In genomic region chr2:119311371-119311770, GRCh38 we compare ENCODE assay signal across 14 cellular contexts. TPM values are rescaled to one million over a fixed set of nuclear protein-coding genes. Genes with fewer than 3 reads are reported as not detected.
DNase-seq lines count a peak whose midpoint lies in the region; ATAC-seq and TF ChIP-seq lines count a peak whose summit lies in the region.
"Had no signal": no experiment of that assay in that cellular context is flagged by ENCODE, and none has a peak within 500 bp of the region (broad histone marks: within the 10 kb centered on the region; RNA-seq: fewer than 3 reads in every experiment).

No MANE protein-coding gene starts in this region.

- DNase-seq in cardiac muscle cell (ENCODE audit: low read depth in 1 of 2, low spot score in 1 of 2) (peak; percentile 26 to 34), Right ventricle myocardium superior (no peak), NB4 (ENCODE audit: low read depth) (peak; percentile 24), endodermal cell (peak; percentile 68), mucosa of descending colon (no peak), KG1 (lab: John Stamatoyannopoulos, UW) (no peak), NCI-H524 treated with DMSO at 0.1 percent for 48 hours (lab: John Stamatoyannopoulos, UW) (no peak), NCI-H1105 treated with DMSO at 0.1 percent for 48 hours (lab: John Stamatoyannopoulos, UW) (no peak)
- DNase-seq: activated CD4-positive, alpha-beta memory T cell treated with anti-CD3 and anti-CD28 coated beads, Interleukin-2, amount 10 ng/mL, durations not matched to agents 7 days and 5 days; adrenal gland; C1 segment of cervical spinal cord; SIG-M5 had no signal

- peaks cover 6% of the 10 kb centered on the region for H3K4me1 Mint-ChIP-seq in endodermal cell
- H3K4me1 Mint-ChIP-seq: activated CD4-positive, alpha-beta memory T cell treated with anti-CD3 and anti-CD28 coated beads, Interleukin-2, amount 10 ng/mL, durations not matched to agents 7 days and 5 days; immature natural killer cell had no signal

- ATAC-seq in Right ventricle myocardium superior (ENCODE audit: poor library complexity) (no peak), mucosa of descending colon (no peak)

- WGBS in endodermal cell (ENCODE audit: insufficient coverage in 1 of 2, insufficient read length in 1 of 2), 2 experiments, result 75% methylated on average over 5 of the region's 5 CpGs; no CpG with 5 or more reads in 1 of the 2 experiments

- H3K4me1 ChIP-seq in cardiac muscle cell (ENCODE audit: low read depth) (peaks cover 4% of the 10 kb centered on the region), endodermal cell (ENCODE audit: control insufficient read depth, insufficient read depth, low read length) (no peaks in the 10 kb centered on the region), mucosa of descending colon (ENCODE audit: low read depth) (peaks cover 28% of the 10 kb centered on the region)
- H3K4me1 ChIP-seq: adrenal gland had no signal

- H3K36me3 Mint-ChIP-seq in endodermal cell (ENCODE audit: low read depth), result no peaks in the 10 kb centered on the region

- TF ChIP-seq CTCF in cardiac muscle cell (IDR thresholded peaks at IDR 0.05; ENCODE audit: low read depth, low read length) (no peak), NB4 (IDR thresholded peaks at IDR 0.05; ENCODE audit: low read depth, low read length) (no peak), endodermal cell (conservative IDR thresholded peaks at IDR 0.05) (peak; percentile 58), mucosa of descending colon (IDR thresholded peaks at IDR 0.05) (no peak)

- no peak for TF ChIP-seq POLR2A in NB4 (IDR thresholded peaks at IDR 0.05; ENCODE audit: extremely low read depth, insufficient read length)

- intact Hi-C loops in Right ventricle myocardium superior (cut with DNase I) (no loop called here), mucosa of descending colon (cut with DNase I, micrococcal nuclease) (no loop called here)

- H3K36me3 ChIP-seq in cardiac muscle cell (no peaks in the 10 kb centered on the region), endodermal cell (ENCODE audit: control insufficient read depth, insufficient read depth, low read length) (no peaks in the 10 kb centered on the region), mucosa of descending colon (ENCODE audit: low read depth) (no peaks in the 10 kb centered on the region)
- H3K36me3 ChIP-seq: adrenal gland had no signal

- H3K4me3 Mint-ChIP-seq in endodermal cell, result no peak overlapping the region
- H3K4me3 Mint-ChIP-seq: activated CD4-positive, alpha-beta memory T cell treated with anti-CD3 and anti-CD28 coated beads, Interleukin-2, amount 10 ng/mL, durations not matched to agents 7 days and 5 days; immature natural killer cell; T-helper 1 cell treated with Interleukin-12 subunit alpha and Interleukin-12 subunit beta and Interleukin-4 antibody, amounts not matched to agents 30 μg/mL and 1 μg/mL, for 36 hours had no signal

- H3K9me3 Mint-ChIP-seq in endodermal cell, result no peaks in the 10 kb centered on the region
- H3K9me3 Mint-ChIP-seq: activated CD4-positive, alpha-beta memory T cell treated with anti-CD3 and anti-CD28 coated beads, Interleukin-2, amount 10 ng/mL, durations not matched to agents 7 days and 5 days; immature natural killer cell; T-helper 1 cell treated with Interleukin-12 subunit alpha and Interleukin-12 subunit beta and Interleukin-4 antibody, amounts not matched to agents 30 μg/mL and 1 μg/mL, for 36 hours had no signal

- H3K4me3 ChIP-seq in cardiac muscle cell (no peak overlapping the region), NB4 (ENCODE audit: low read depth, low read length) (no peak overlapping the region), endodermal cell (ENCODE audit: low read length) (no peak overlapping the region), mucosa of descending colon (no peak overlapping the region)
- H3K4me3 ChIP-seq: adrenal gland had no signal

- no peaks in the 10 kb centered on the region for H3K27me3 Mint-ChIP-seq in endodermal cell (ENCODE audit: insufficient read depth)
- H3K27me3 Mint-ChIP-seq: activated CD4-positive, alpha-beta memory T cell treated with anti-CD3 and anti-CD28 coated beads, Interleukin-2, amount 10 ng/mL, durations not matched to agents 7 days and 5 days had no signal

- H3K27ac Mint-ChIP-seq in endodermal cell, result no peak overlapping the region
- H3K27ac Mint-ChIP-seq: activated CD4-positive, alpha-beta memory T cell treated with anti-CD3 and anti-CD28 coated beads, Interleukin-2, amount 10 ng/mL, durations not matched to agents 7 days and 5 days; immature natural killer cell; T-helper 1 cell treated with Interleukin-12 subunit alpha and Interleukin-12 subunit beta and Interleukin-4 antibody, amounts not matched to agents 30 μg/mL and 1 μg/mL, for 36 hours had no signal

- H3K27ac ChIP-seq in cardiac muscle cell, result no peak overlapping the region
- no peak overlapping the region for H3K27ac ChIP-seq in endodermal cell (ENCODE audit: low read depth, low read length)
- H3K27ac ChIP-seq: adrenal gland had no signal

- no peaks in the 10 kb centered on the region for H3K27me3 ChIP-seq in cardiac muscle cell
- H3K27me3 ChIP-seq in endodermal cell (ENCODE audit: control insufficient read depth, insufficient read depth, low read length, poor library complexity, severe bottlenecking), result no peaks in the 10 kb centered on the region
- H3K27me3 ChIP-seq: adrenal gland had no signal

- H3K9ac ChIP-seq in endodermal cell (ENCODE audit: extremely low read depth, low read length, poor library complexity, severe bottlenecking), result no peak overlapping the region

- H3K9me3 ChIP-seq in cardiac muscle cell (ENCODE audit: low read depth) (no peaks in the 10 kb centered on the region), endodermal cell (ENCODE audit: control insufficient read depth, low read length) (no peaks in the 10 kb centered on the region), mucosa of descending colon (no peaks in the 10 kb centered on the region)
- H3K9me3 ChIP-seq: adrenal gland had no signal

RNA-seq across cellular contexts. Expression of gene C2orf76, which starts 55.3 kb away (rescaled TPM):
- total RNA-seq in cardiac muscle cell (8.3 and 9.5 TPM in 2 replicates), Right ventricle myocardium superior (7.9 TPM), endodermal cell (10 to 100 TPM; 10.7 to 10.9 TPM), mucosa of descending colon (10 to 100 TPM in 1 of 3 donors, 1 to 10 TPM in 2; 5.4 to 11.2 (median 5.5) TPM)
- polyA plus RNA-seq in cardiac muscle cell, result 17.0 and 17.6 TPM in 2 replicates
- polyA plus RNA-seq in endodermal cell (2013, experiment 1 of 2), result 18.0 TPM
- polyA plus RNA-seq in endodermal cell (2013, experiment 2 of 2), result 17.2 TPM

RNA-seq across cellular contexts. Expression of gene DBI, which starts 55.4 kb away (rescaled TPM):
- total RNA-seq in cardiac muscle cell (158 and 205 TPM in 2 replicates), Right ventricle myocardium superior (284 TPM), endodermal cell (100 to 1,000 TPM; 138 to 178 TPM), mucosa of descending colon (100 to 1,000 TPM; 109 to 235 (median 221) TPM)
- 297 and 350 TPM in 2 replicates for polyA plus RNA-seq in cardiac muscle cell
- polyA plus RNA-seq in endodermal cell (2013, experiment 1 of 2), result 244 TPM
- polyA plus RNA-seq in endodermal cell (2013, experiment 2 of 2), result 262 TPM

Comparison
In these comparisons a context has a peak if more than half of its experiments do, and no peak if none do; other contexts are left out.
1. DNase-seq: peak in cardiac muscle cell (2 of 2), NB4 (single experiment) and endodermal cell (single experiment); none in Right ventricle myocardium superior (single experiment), mucosa of descending colon (0 of 3), KG1 (single experiment), NCI-H524 treated with DMSO at 0.1 percent for 48 hours (single experiment) and NCI-H1105 treated with DMSO at 0.1 percent for 48 hours (single experiment).